ENCODE assay signal across 16 cellular contexts in the genomic region with DNA sequence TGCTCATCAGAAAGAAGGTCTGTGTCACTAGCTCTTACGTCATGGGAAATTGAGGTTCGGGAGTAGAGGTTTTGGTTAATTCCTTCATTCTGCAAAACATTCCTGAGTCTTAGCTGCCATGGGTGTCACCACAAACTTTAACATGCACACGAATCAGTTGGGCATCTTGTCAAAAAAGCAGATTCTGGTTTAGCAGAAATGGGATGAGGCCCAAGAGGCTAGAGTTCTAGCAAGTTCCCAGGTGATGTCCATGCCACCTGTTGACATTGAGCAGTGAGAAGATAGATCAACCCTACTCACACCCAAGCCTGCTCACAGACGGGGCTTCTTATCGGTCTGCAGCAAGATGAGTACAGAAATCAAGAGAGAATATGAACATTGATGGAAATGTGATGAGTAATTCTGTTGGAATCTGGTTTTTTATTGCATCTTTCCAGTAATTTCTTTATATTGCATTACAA. TPM values are rescaled to one million over a fixed set of nuclear protein-coding genes. Genes with fewer than 3 reads are reported as not detected.
DNase-seq lines count a peak whose midpoint lies in the region; ATAC-seq and TF ChIP-seq lines count a peak whose summit lies in the region.
"Had no signal": no experiment of that assay in that cellular context is flagged by ENCODE, and none has a peak within 500 bp of the region (broad histone marks: within the 10 kb centered on the region; RNA-seq: fewer than 3 reads in every experiment).

No MANE protein-coding gene starts in this region.

- no peak overlapping the region for H3K4me3 ChIP-seq in choroid plexus epithelial cell (ENCODE audit: low read depth, low read length)
- H3K4me3 ChIP-seq in vagina: no peak overlapping the region
- H3K4me3 ChIP-seq: ovary had no signal

- no peak overlapping the region for H3K27ac ChIP-seq in vagina
- H3K27ac ChIP-seq: C4-2B, ovary had no signal

- TF ChIP-seq CTCF in choroid plexus epithelial cell (conservative IDR thresholded peaks at IDR 0.05; ENCODE audit: low read depth, low read length) (no peak), omental fat pad (IDR thresholded peaks at IDR 0.05) (no peak), vagina (IDR thresholded peaks at IDR 0.05) (no peak)

- no peaks in the 10 kb centered on the region for H3K36me3 ChIP-seq in vagina
- H3K36me3 ChIP-seq: ovary had no signal

- no peak for TF ChIP-seq POLR2A in vagina (IDR thresholded peaks at IDR 0.05)

- intact Hi-C loops in vagina (cut with DNase I): no loop called here

- no peaks in the 10 kb centered on the region for H3K9me3 ChIP-seq in vagina
- H3K9me3 ChIP-seq: ovary had no signal

- DNase-seq in EH (ENCODE audit: low read depth): peak; percentile 93
- peak; percentile 90 for DNase-seq in M059J (ENCODE audit: low read depth)
- DNase-seq in choroid plexus epithelial cell (ENCODE audit: low read depth): peak; percentile 58
- peak; percentile 14 for DNase-seq in omental fat pad (ENCODE audit: low spot score)
- no peak for DNase-seq in HPDE6-E6E7 (ENCODE audit: extremely low spot score)
- no peak for DNase-seq in vagina (ENCODE audit: extremely low spot score in 2 of 2)
- DNase-seq in NCI-H1105 (lab: John Stamatoyannopoulos, UW): no peak
- no peak for DNase-seq in T1000 (lab: John Stamatoyannopoulos, UW)
- DNase-seq: activated CD8-positive, alpha-beta memory T cell treated with anti-CD3 and anti-CD28 coated beads for 24 hours; DMS153; effector CD8-positive, alpha-beta T cell; NCI-H187 treated with DMSO at 0.1 percent for 48 hours; NCI-H524; ovary had no signal

- ATAC-seq in omental fat pad (ENCODE audit: low FRiP score): no peak

- peaks cover 8% of the 10 kb centered on the region for H3K4me1 ChIP-seq in vagina

- no peaks in the 10 kb centered on the region for H3K27me3 ChIP-seq in vagina
- H3K27me3 ChIP-seq: ovary had no signal

RNA-seq across cellular contexts. Expression of gene RIN3, which starts 11.7 kb away (rescaled TPM):
- 0.44 and 1.1 TPM in 2 replicates for total RNA-seq in M059J (2014; rRNA removed; shearing (Covaris generic))
- total RNA-seq in omental fat pad: 10 to 100 TPM; 11.6 to 36.3 (median 20.2) TPM
- 22.6 TPM for total RNA-seq in vagina
- total RNA-seq: OCI-LY7 had no signal

Comparison
In these comparisons a context has a peak if more than half of its experiments do, and no peak if none do; other contexts are left out.
1. DNase-seq: peak in EH (single experiment), M059J (single experiment), choroid plexus epithelial cell (single experiment) and omental fat pad (single experiment); none in HPDE6-E6E7 (single experiment), vagina (0 of 2), NCI-H1105 (single experiment) and T1000 (single experiment).